ENCODE assay signal across 19 cellular contexts in the genomic region with DNA sequence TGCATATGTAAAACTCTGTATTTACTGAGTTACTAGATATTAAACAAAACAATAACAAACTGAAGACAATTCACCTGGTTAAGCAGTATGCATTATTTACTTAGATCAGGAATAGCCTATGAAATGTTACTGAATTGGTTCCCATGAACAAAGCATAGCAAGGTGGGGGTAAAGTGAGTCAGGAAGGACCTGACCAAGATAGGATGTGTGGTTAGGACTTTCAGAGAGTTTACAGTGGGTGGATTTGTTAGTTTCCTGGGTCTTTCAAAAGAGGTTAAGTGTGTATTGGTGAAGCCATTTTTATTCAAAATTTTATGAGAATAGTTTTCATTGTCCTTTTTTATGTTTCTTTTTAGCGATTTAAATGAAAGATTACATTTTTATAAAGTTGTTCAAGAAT. TPM values are rescaled to one million over a fixed set of nuclear protein-coding genes. Genes with fewer than 3 reads are reported as not detected.
A peak's percentile ranks its signal among the peaks of the same experiment; 100 is the strongest.
DNase-seq lines count a peak whose midpoint lies in the region; ATAC-seq and TF ChIP-seq lines count a peak whose summit lies in the region.
"Had no signal": no experiment of that assay in that cellular context is flagged by ENCODE, and none has a peak within 500 bp of the region (broad histone marks: within the 10 kb centered on the region; RNA-seq: fewer than 3 reads in every experiment).

No MANE protein-coding gene starts in this region.

- H2BK5ac ChIP-seq in IMR-90 (ENCODE audit: low read depth, low read length, poor library complexity, severe bottlenecking), result no peak overlapping the region

- dilution Hi-C loops in IMR-90 (cut with HindIII; ENCODE audit: low sequenced_read_pairs, unreplicated experiment), result no loop called here

- H2BK15ac ChIP-seq in IMR-90 (ENCODE audit: low read depth, low read length), result no peak overlapping the region

- no peak overlapping the region for H3K23ac ChIP-seq in IMR-90 (ENCODE audit: low read depth, low read length)

- BruUV-seq in IMR-90 (replicated peaks; lab: Mats Ljungman, UMichigan), result no TSS peak

- peaks cover 35% of the 10 kb centered on the region for H3K4me1 Mint-ChIP-seq in activated CD8-positive, alpha-beta memory T cell treated with anti-CD3 and anti-CD28 coated beads, Interleukin-2, amount 10 ng/mL, durations not matched to agents 7 days and 5 days
- peaks cover 36% of the 10 kb centered on the region for H3K4me1 Mint-ChIP-seq in activated CD8-positive, alpha-beta T cell treated with anti-CD3 and anti-CD28 coated beads for 36 hours (ENCODE audit: low read depth)
- peaks cover 36 to 44% of the 10 kb centered on the region in 2 donors for H3K4me1 Mint-ChIP-seq in immature natural killer cell

- no peak overlapping the region for H3K14ac ChIP-seq in IMR-90 (replicated peaks; ENCODE audit: low read depth, low read length)

- H3K4me3 ChIP-seq in IMR-90 (ENCODE audit: insufficient read depth, low read depth, low read length), result no peak overlapping the region

- peaks cover 3 to 6% of the 10 kb centered on the region in 2 experiments; a peak in 1 of 4 replicates for H3K79me1 ChIP-seq in IMR-90 (ENCODE audit: low read depth in 1 of 2, low read length in 2 of 2)

- H3K36me3 ChIP-seq in IMR-90 (ENCODE audit: control insufficient read depth, insufficient read depth, low read length), result peaks cover 11% of the 10 kb centered on the region

- H4K5ac ChIP-seq in IMR-90 (ENCODE audit: low read depth, low read length), result no peak overlapping the region; the same call in 1 of the 2 replicates

- intact Hi-C loops in IMR-90 (cut with micrococcal nuclease), result no loop called here
- intact Hi-C loops in activated CD8-positive, alpha-beta T cell treated with anti-CD3 and anti-CD28 coated beads for 36 hours (cut with micrococcal nuclease), result no loop called here

- POLR2A ChIA-PET in IMR-90 (lab: Charles Lee; ENCODE audit: unreplicated experiment), result no interaction called here
- POLR2A ChIA-PET in activated CD8-positive, alpha-beta T cell treated with anti-CD3 and anti-CD28 coated beads for 36 hours (lab: Charles Lee), result interaction anchor here (0.7 to 1.4 kb wide), 2 partner anchors 10 to 34 kb away, joined by 3 read pairs; no protein-coding TSS in a partner anchor

- no peak overlapping the region for H3K56ac ChIP-seq in IMR-90 (ENCODE audit: extremely low read depth, insufficient read depth, low read length)

- peaks cover 34% of the 10 kb centered on the region for H3K36me3 Mint-ChIP-seq in activated CD8-positive, alpha-beta memory T cell treated with anti-CD3 and anti-CD28 coated beads, Interleukin-2, amount 10 ng/mL, durations not matched to agents 7 days and 5 days
- peaks cover 36% of the 10 kb centered on the region for H3K36me3 Mint-ChIP-seq in activated CD8-positive, alpha-beta T cell treated with anti-CD3 and anti-CD28 coated beads for 36 hours (ENCODE audit: low read depth)
- H3K36me3 Mint-ChIP-seq in immature natural killer cell, result peaks cover 4 to 37% (median 17%) of the 10 kb centered on the region in 3 donors

- H4K91ac ChIP-seq in IMR-90 (ENCODE audit: insufficient read depth, low read depth, low read length), result no peak overlapping the region

- no peak overlapping the region for H3K9ac ChIP-seq in IMR-90 (ENCODE audit: low read depth, low read length)

- ATAC-seq in activated CD8-positive, alpha-beta memory T cell treated with anti-CD3 and anti-CD28 coated beads, Interleukin-2, amount 10 ng/mL, durations not matched to agents 7 days and 5 days, result peak; percentile 61
- no peak for ATAC-seq in IMR-90 (ENCODE audit: low read depth)
- peak; percentile 74 for ATAC-seq in activated CD8-positive, alpha-beta T cell treated with anti-CD3 and anti-CD28 coated beads for 36 hours
- ATAC-seq in GM18867 (IDR thresholded peaks at IDR 0.05; ENCODE audit: unreplicated experiment), result no peak
- ATAC-seq: HepG2 had no signal

- H3K9me1 ChIP-seq in IMR-90 (ENCODE audit: insufficient read depth, low read length), result peaks cover 4% of the 10 kb centered on the region; the same call in 1 of the 2 replicates

- H3K18ac ChIP-seq in IMR-90 (ENCODE audit: low read depth, low read length), result peak overlapping the region; percentile 67; the same call in 1 of the 2 replicates

- no peak overlapping the region for H4K8ac ChIP-seq in IMR-90 (ENCODE audit: low read depth in 2 of 2, low read length in 2 of 2)

- H4K20me1 ChIP-seq in IMR-90 (ENCODE audit: insufficient read depth, low read length), result peaks cover 3% of the 10 kb centered on the region; the same call in 1 of the 2 replicates

- H3K9me3 ChIP-seq in IMR-90 (ENCODE audit: control insufficient read depth, insufficient read depth, low read length), result no peaks in the 10 kb centered on the region
- H3K9me3 ChIP-seq: Caco-2 had no signal

- H3K27me3 ChIP-seq in IMR-90 (ENCODE audit: control insufficient read depth, insufficient read depth, low read length), result no peaks in the 10 kb centered on the region

- DNase-seq in activated CD8-positive, alpha-beta memory T cell treated with anti-CD3 and anti-CD28 coated beads, Interleukin-2, amount 10 ng/mL, durations not matched to agents 7 days and 5 days, result no peak
- no peak for DNase-seq in activated CD8-positive, alpha-beta memory T cell treated with anti-CD3 and anti-CD28 coated beads, Interleukin-2, amount 50 U/mL, for 4 hours
- DNase-seq in IMR-90, result no peak
- peak; percentile 10 for DNase-seq in activated CD8-positive, alpha-beta T cell treated with anti-CD3 and anti-CD28 coated beads for 36 hours
- DNase-seq in immature natural killer cell, result no peak
- DNase-seq in HUDEP-2 (lab: John Stamatoyannopoulos, UW; ENCODE audit: unreplicated experiment in 76 of 76), result no peak
- DNase-seq in GM03348 (ENCODE audit: low spot score), result no peak
- DNase-seq: Caco-2, GOT3, HFFc6, Kasumi-1, NCI-H1417 treated with DMSO at 0.1 percent for 48 hours, NCI-H2029, NCI-H2171 treated with DMSO at 0.1 percent for 48 hours, NCI-H82, SHP77 had no signal

- CTCF ChIA-PET in activated CD8-positive, alpha-beta memory T cell treated with anti-CD3 and anti-CD28 coated beads, Interleukin-2, amount 10 ng/mL, durations not matched to agents 7 days and 5 days (lab: Charles Lee), result interaction anchor here (1.3 to 1.7 kb wide), 2 partner anchors 13 to 78 kb away, joined by 4 to 10 read pairs; no protein-coding TSS in a partner anchor
- CTCF ChIA-PET in IMR-90 (lab: Yijun Ruan, JAX), result no interaction called here
- CTCF ChIA-PET in activated CD8-positive, alpha-beta T cell treated with anti-CD3 and anti-CD28 coated beads for 36 hours (lab: Charles Lee), result interaction anchor here (1.0 to 2.8 kb wide), 2 partner anchors 62 to 77 kb away, joined by 4 to 15 read pairs; no protein-coding TSS in a partner anchor

- no CpG with 5 or more reads among the region's 1 CpG for WGBS in IMR-90 (ENCODE audit: extremely low coverage in 2 of 2, insufficient read length in 1 of 2), 2 experiments

- TF ChIP-seq POLR2A in IMR-90 (IDR thresholded peaks at IDR 0.05; ENCODE audit: low read depth, low read length), result no peak

- no peak overlapping the region for H2AFZ ChIP-seq in IMR-90 (replicated peaks; ENCODE audit: low read length, poor library complexity)

- H2BK120ac ChIP-seq in IMR-90 (ENCODE audit: low read depth, low read length), result no peak overlapping the region

- H3K4me2 ChIP-seq in IMR-90 (ENCODE audit: low read depth, low read length), result no peak overlapping the region

- no peak for TF ChIP-seq CTCF in IMR-90 (conservative IDR thresholded peaks at IDR 0.05; ENCODE audit: low read depth, low read length)
- TF ChIP-seq CTCF in activated CD8-positive, alpha-beta T cell treated with anti-CD3 and anti-CD28 coated beads for 36 hours (IDR thresholded peaks at IDR 0.05), result no peak

- H3K4me3 Mint-ChIP-seq in activated CD8-positive, alpha-beta memory T cell treated with anti-CD3 and anti-CD28 coated beads, Interleukin-2, amount 10 ng/mL, durations not matched to agents 7 days and 5 days, result no peak overlapping the region
- no peak overlapping the region for H3K4me3 Mint-ChIP-seq in activated CD8-positive, alpha-beta T cell treated with anti-CD3 and anti-CD28 coated beads for 36 hours
- H3K4me3 Mint-ChIP-seq in immature natural killer cell, result peak overlapping the region in 1 of 5 donors; percentile 11
- H3K4me3 Mint-ChIP-seq: CD14-positive monocyte, HFFc6 had no signal

- in situ Hi-C loops in IMR-90 (cut with MboI; ENCODE audit: low sequenced_read_pairs), result no loop called here

- H2AK5ac ChIP-seq in IMR-90 (ENCODE audit: low read depth, low read length), result no peak overlapping the region

- no peaks in the 10 kb centered on the region for H3K27me3 Mint-ChIP-seq in activated CD8-positive, alpha-beta memory T cell treated with anti-CD3 and anti-CD28 coated beads, Interleukin-2, amount 10 ng/mL, durations not matched to agents 7 days and 5 days
- no peaks in the 10 kb centered on the region for H3K27me3 Mint-ChIP-seq in activated CD8-positive, alpha-beta T cell treated with anti-CD3 and anti-CD28 coated beads for 36 hours
- H3K27me3 Mint-ChIP-seq in immature natural killer cell (ENCODE audit: low read depth in 3 of 3), result peaks cover 0 to 1% (median 0%) of the 10 kb centered on the region in 3 donors

- H2AK9ac ChIP-seq in IMR-90 (replicated peaks; ENCODE audit: low read depth, low read length, poor library complexity), result no peak overlapping the region

- H3K27ac ChIP-seq in IMR-90 (ENCODE audit: insufficient read depth, low read length), result no peak overlapping the region

- TF ChIP-seq RAD21 in IMR-90 (IDR thresholded peaks at IDR 0.05; ENCODE audit: low read length), result no peak

- no peaks in the 10 kb centered on the region for H3K9me3 Mint-ChIP-seq in activated CD8-positive, alpha-beta memory T cell treated with anti-CD3 and anti-CD28 coated beads, Interleukin-2, amount 10 ng/mL, durations not matched to agents 7 days and 5 days (ENCODE audit: low read depth)
- H3K9me3 Mint-ChIP-seq in activated CD8-positive, alpha-beta T cell treated with anti-CD3 and anti-CD28 coated beads for 36 hours, result no peaks in the 10 kb centered on the region
- H3K9me3 Mint-ChIP-seq in immature natural killer cell, result no peaks in the 10 kb centered on the region
- H3K9me3 Mint-ChIP-seq: HFFc6 had no signal

- peaks cover 10% of the 10 kb centered on the region for H3K4me1 ChIP-seq in IMR-90 (ENCODE audit: control insufficient read depth, insufficient read depth, low read length)
- H3K4me1 ChIP-seq: Caco-2 had no signal

- H3K27ac Mint-ChIP-seq in activated CD8-positive, alpha-beta memory T cell treated with anti-CD3 and anti-CD28 coated beads, Interleukin-2, amount 10 ng/mL, durations not matched to agents 7 days and 5 days, result no peak overlapping the region
- H3K27ac Mint-ChIP-seq in activated CD8-positive, alpha-beta T cell treated with anti-CD3 and anti-CD28 coated beads for 36 hours, result no peak overlapping the region
- peak overlapping the region; percentile 15 to 83 (median 48) for H3K27ac Mint-ChIP-seq in immature natural killer cell
- H3K27ac Mint-ChIP-seq: HFFc6 had no signal

- H3K4ac ChIP-seq in IMR-90 (ENCODE audit: low read depth, low read length), result no peak overlapping the region

- no peak overlapping the region for H2BK20ac ChIP-seq in IMR-90 (ENCODE audit: low read depth, low read length)

RNA-seq across cellular contexts. Expression of gene TBPL1, which starts 32.9 kb away (rescaled TPM):
- total RNA-seq in activated CD8-positive, alpha-beta memory T cell treated with anti-CD3 and anti-CD28 coated beads, Interleukin-2, amount 10 ng/mL, durations not matched to agents 7 days and 5 days, result 10 to 100 TPM; 30.7 to 33.9 TPM
- total RNA-seq in IMR-90 (2012; rRNA removed), result 25.6 and 38.3 TPM in 2 replicates
- polyA plus RNA-seq in IMR-90 (2012; rRNA removed) (32.5 and 34.0 TPM in 2 replicates), immature natural killer cell (10 to 100 TPM; 62.5 to 77.7 (median 67.1) TPM)
- 6.6 and 14.8 TPM in 2 replicates for polyA plus RNA-seq in IMR-90 (2012; cell fraction: cytosol; rRNA removed)
- polyA plus RNA-seq in IMR-90 (2012; cell fraction: nucleus; rRNA removed; ENCODE audit: low replicate concordance), result 7.1 and 25.3 TPM in 2 replicates
- 10 to 100 TPM; 30.9 to 37.8 TPM for total RNA-seq in activated CD8-positive, alpha-beta T cell treated with anti-CD3 and anti-CD28 coated beads for 36 hours

Comparison
In these comparisons a context has a peak if more than half of its experiments do, and no peak if none do; other contexts are left out.
1. ATAC-seq: peak in activated CD8-positive, alpha-beta memory T cell treated with anti-CD3 and anti-CD28 coated beads, Interleukin-2, amount 10 ng/mL, durations not matched to agents 7 days and 5 days (single experiment) and activated CD8-positive, alpha-beta T cell treated with anti-CD3 and anti-CD28 coated beads for 36 hours (single experiment); none in IMR-90 (single experiment) and GM18867 (single experiment).
2. H3K27ac Mint-ChIP-seq: peak in immature natural killer cell (6 of 6); none in activated CD8-positive, alpha-beta memory T cell treated with anti-CD3 and anti-CD28 coated beads, Interleukin-2, amount 10 ng/mL, durations not matched to agents 7 days and 5 days (single experiment) and activated CD8-positive, alpha-beta T cell treated with anti-CD3 and anti-CD28 coated beads for 36 hours (single experiment).